Comparison of ENCODE assay signal across 8 cellular contexts in genomic region chr3:47824541-47825473, GRCh38. TPM values are rescaled to one million over a fixed set of nuclear protein-coding genes. Genes with fewer than 3 reads are reported as not detected.
DNase-seq lines count a peak whose midpoint lies in the region; ATAC-seq and TF ChIP-seq lines count a peak whose summit lies in the region.

No MANE protein-coding gene starts in this region.

- H3K4me1 Mint-ChIP-seq in IgD-negative memory B cell (peaks cover 18 to 31% (median 22%) of the 10 kb centered on the region in 3 donors), neural crest cell (peaks cover 24% of the 10 kb centered on the region)

- TF ChIP-seq EP300 in stomach (IDR thresholded peaks at IDR 0.05) = no peak

- peak overlapping the region; percentile 39 for H3K27ac ChIP-seq in DOHH2 (ENCODE audit: low read depth, low read length)
- peak overlapping the region; percentile 79 to 91 (median 87) for H3K27ac ChIP-seq in stomach

- H4K20me1 ChIP-seq in DOHH2 (ENCODE audit: control insufficient read depth, insufficient read depth, low read depth, low read length) = peaks cover 13% of the 10 kb centered on the region; the same call in 1 of the 2 replicates

- H3K4me1 ChIP-seq in DOHH2 (ENCODE audit: control insufficient read depth, low read length) (peaks cover 20% of the 10 kb centered on the region), stomach (peaks cover 16 to 31% (median 30%) of the 10 kb centered on the region in 4 donors)

- intact Hi-C loops in stomach (cut with DNase I; ENCODE audit: low total_unique reads) = no loop called here

- H3K36me3 Mint-ChIP-seq in IgD-negative memory B cell = peaks cover 4% of the 10 kb centered on the region
- H3K36me3 Mint-ChIP-seq in neural crest cell (ENCODE audit: low read depth) = peaks cover 26% of the 10 kb centered on the region

- TF ChIP-seq CTCF in DOHH2 (IDR thresholded peaks at IDR 0.05; ENCODE audit: low read depth, low read length, poor library complexity, severe bottlenecking) = peak; percentile 91
- peak; percentile 84 for TF ChIP-seq CTCF in neural crest cell (conservative IDR thresholded peaks at IDR 0.05)
- peak in 5 of 7 experiments; percentile 26 to 88 (median 77) for TF ChIP-seq CTCF in stomach (IDR thresholded peaks at IDR 0.05)

- H3F3A ChIP-seq in DOHH2 (ENCODE audit: control insufficient read depth, insufficient read depth) = no peaks in the 10 kb centered on the region

- H3K9me3 ChIP-seq in DOHH2 (ENCODE audit: control insufficient read depth, insufficient read depth, low read length) = no peaks in the 10 kb centered on the region
- H3K9me3 ChIP-seq in stomach = no peaks in the 10 kb centered on the region

- H3K36me3 ChIP-seq in DOHH2 (ENCODE audit: control insufficient read depth, low read length) = peaks cover 39% of the 10 kb centered on the region
- H3K36me3 ChIP-seq in stomach = peaks cover 25 to 60% (median 55%) of the 10 kb centered on the region in 4 donors

- H3K4me3 Mint-ChIP-seq in IgD-negative memory B cell = peak overlapping the region; percentile 87 to 95 (median 94)
- peak overlapping the region; percentile 97 for H3K4me3 Mint-ChIP-seq in neural crest cell

- H3K27me3 Mint-ChIP-seq in IgD-negative memory B cell (no peaks in the 10 kb centered on the region), neural crest cell (ENCODE audit: low read depth) (no peaks in the 10 kb centered on the region)

- peak overlapping the region; percentile 80 for H3K4me2 ChIP-seq in DOHH2 (ENCODE audit: low read length)

- peak in 1 of 4 donors; percentile 13 for TF ChIP-seq POLR2A in stomach (IDR thresholded peaks at IDR 0.05)

- peak overlapping the region; percentile 80 for H3K4me3 ChIP-seq in DOHH2 (ENCODE audit: low read length)
- H3K4me3 ChIP-seq in stomach = peak overlapping the region; percentile 66 to 99 (median 96)

- H3K27me3 ChIP-seq in DOHH2 (ENCODE audit: control insufficient read depth, low read length) (no peaks in the 10 kb centered on the region), stomach (no peaks in the 10 kb centered on the region)

- DNase-seq in RKO (ENCODE audit: low spot score) (peak; percentile 89), fibroblast of the conjunctiva (ENCODE audit: low read depth) (peak; percentile 78), neural crest cell (ENCODE audit: low read depth, low spot score) (peak; percentile 71), stomach (peak; percentile 80)
- DNase-seq in activated T-helper 9 cell treated with anti-CD3 and anti-CD28 coated beads, Interleukin-2, amount 50 U/mL, for 16 hours (ENCODE audit: low read depth) = peak; percentile 74

- H3K27ac Mint-ChIP-seq in IgD-negative memory B cell (peak overlapping the region; percentile 58 to 98 (median 95)), neural crest cell (ENCODE audit: unreplicated experiment) (peak overlapping the region; percentile 96)

- peak; percentile 93 for ATAC-seq in GM21529 (IDR thresholded peaks at IDR 0.05; ENCODE audit: unreplicated experiment)

- no peaks in the 10 kb centered on the region for H3K9me2 ChIP-seq in DOHH2 (replicated peaks; ENCODE audit: control insufficient read depth, low read length)

- WGBS in stomach, 5 donors = 2 to 8% (median 3%) methylated on average over 18 to 77 of the region's 77 CpGs

- no peaks in the 10 kb centered on the region for H3K9me3 Mint-ChIP-seq in IgD-negative memory B cell
- no peaks in the 10 kb centered on the region for H3K9me3 Mint-ChIP-seq in neural crest cell

- H3K79me2 ChIP-seq in DOHH2 (ENCODE audit: control insufficient read depth, low read length) = peaks cover 45% of the 10 kb centered on the region

RNA-seq across cellular contexts. Expression of gene DHX30, which starts 21.9 kb away (rescaled TPM):
- 33.5 TPM for polyA plus RNA-seq in IgD-negative memory B cell
- 140 and 142 TPM in 2 replicates for total RNA-seq in neural crest cell
- total RNA-seq in stomach = 10 to 100 TPM; 40.8 to 56.2 (median 50.1) TPM
- polyA plus RNA-seq in stomach = 10 to 100 TPM; 22.6 to 34.0 (median 26.2) TPM

RNA-seq across cellular contexts. Expression of gene SMARCC1, which starts 43.1 kb away (rescaled TPM):
- polyA plus RNA-seq in IgD-negative memory B cell = 106 TPM
- total RNA-seq in neural crest cell = 281 and 308 TPM in 2 replicates
- total RNA-seq in stomach = 10 to 100 TPM; 19.8 to 64.3 (median 50.4) TPM
- 10 to 100 TPM in 2 of 3 donors, 1 to 10 TPM in 1; 8.6 to 18.0 (median 16.7) TPM for polyA plus RNA-seq in stomach

Comparison
In these comparisons a context has a peak if more than half of its experiments do, and no peak if none do; other contexts are left out.
1. Peak in every context shown above with its lines: DNase-seq, ATAC-seq, H3K4me3 ChIP-seq and H3K27ac ChIP-seq.